28 cellular contexts compared by ENCODE assay signal in genomic region chr21:43631411-43632107, GRCh38. TPM values are rescaled to one million over a fixed set of nuclear protein-coding genes. Genes with fewer than 3 reads are reported as not detected.
"Had no signal": no experiment of that assay in that cellular context is flagged by ENCODE, and none has a peak within 500 bp of the region (broad histone marks: within the 10 kb centered on the region; RNA-seq: fewer than 3 reads in every experiment).

No MANE protein-coding gene starts in this region.

- H3K9me3 ChIP-seq: esophagus squamous epithelium, prostate gland had no signal

- H3K9ac ChIP-seq: neural progenitor cell had no signal

- H3K27me3 ChIP-seq: esophagus squamous epithelium, neural progenitor cell, right atrium auricular region, suprapubic skin, upper lobe of left lung had no signal

- ATAC-seq: effector memory CD8-positive, alpha-beta T cell; left ventricle myocardium superior; naive thymus-derived CD4-positive, alpha-beta T cell; sciatic nerve; stimulated activated naive CD8-positive, alpha-beta T cell treated with anti-CD3 and anti-CD28 coated beads, Interleukin-15, amount 100 ng/mL, for 72 hours had no signal

- FAIRE-seq: endometrium had no signal

- H3K4me2 ChIP-seq: neural progenitor cell, smooth muscle cell had no signal

- H3K4me3 ChIP-seq: coronary artery, esophagus squamous epithelium, lung, neural progenitor cell, prostate gland, right atrium auricular region, smooth muscle cell, suprapubic skin, upper lobe of left lung had no signal

- H3K27ac ChIP-seq: coronary artery, esophagus squamous epithelium, neural progenitor cell, prostate gland, right atrium auricular region, suprapubic skin, upper lobe of left lung had no signal

- H2AFZ ChIP-seq: neural progenitor cell had no signal

- DNase-seq: dermis blood vessel endothelial cell; effector memory CD8-positive, alpha-beta T cell; erythroblast; esophagus squamous epithelium; foreskin melanocyte; hypothalamus; immature natural killer cell; islet precursor cell; kidney glomerular epithelial cell; left ventricle myocardium superior; naive thymus-derived CD4-positive, alpha-beta T cell; nucleus accumbens; stimulated activated CD4-positive, alpha-beta T cell treated with anti-CD3 and anti-CD28 coated beads, Interleukin-12 subunit alpha, Interleukin-12 subunit beta, amount 100 ng/mL, for 4 hours; stimulated activated CD4-positive, alpha-beta T cell treated with anti-CD3 and anti-CD28 coated beads, Interleukin-1b, Interleukin-23, amount 100 ng/mL, for 48 hours; stimulated activated CD4-positive, alpha-beta T cell treated with anti-CD3 and anti-CD28 coated beads, Interleukin-4, amount 100 ng/mL, for 1 hour; stimulated activated CD8-positive, alpha-beta memory T cell treated with anti-CD3 and anti-CD28 coated beads, Interleukin-4, amount 100 ng/mL, for 48 hours; stimulated activated naive CD4-positive, alpha-beta T cell; stimulated activated naive CD8-positive, alpha-beta T cell treated with anti-CD3 and anti-CD28 coated beads, Interleukin-15, amount 100 ng/mL, for 72 hours; upper lobe of left lung had no signal

- H3K36me3 ChIP-seq: esophagus squamous epithelium, neural progenitor cell, prostate gland, right atrium auricular region, suprapubic skin, upper lobe of left lung had no signal

- H3K4me1 ChIP-seq: esophagus squamous epithelium, neural progenitor cell, prostate gland, right atrium auricular region, suprapubic skin, upper lobe of left lung had no signal

RNA-seq across cellular contexts. Expression of gene HSF2BP, which starts 27.7 kb away (rescaled TPM):
- total RNA-seq: left ventricle myocardium superior had no signal
